ENCODE assay signal across 8 cellular contexts in genomic region chr13:26872444-26873173, GRCh38.
DNase-seq lines count a peak whose midpoint lies in the region; ATAC-seq and TF ChIP-seq lines count a peak whose summit lies in the region.

No MANE protein-coding gene starts in this region.

- 56% methylated on average over 20 of the region's 23 CpGs for WGBS in suprapubic skin

- POLR2A ChIA-PET in naive thymus-derived CD8-positive, alpha-beta T cell (lab: Charles Lee): no interaction called here

- H3K4me1 ChIP-seq in suprapubic skin: no peaks in the 10 kb centered on the region

- H3K4me1 Mint-ChIP-seq in endothelial cell (ENCODE audit: unreplicated experiment): no peaks in the 10 kb centered on the region
- H3K4me1 Mint-ChIP-seq in naive thymus-derived CD8-positive, alpha-beta T cell: no peaks in the 10 kb centered on the region

- H3K27ac Mint-ChIP-seq in endothelial cell (ENCODE audit: unreplicated experiment): no peak overlapping the region
- H3K27ac Mint-ChIP-seq in naive thymus-derived CD8-positive, alpha-beta T cell: no peak overlapping the region

- TF ChIP-seq CTCF in endothelial cell (IDR thresholded peaks at IDR 0.05; ENCODE audit: unreplicated experiment) (peak; percentile 86), suprapubic skin (IDR thresholded peaks at IDR 0.05) (peak; percentile 28 to 57)

- no peaks in the 10 kb centered on the region for H3K27me3 Mint-ChIP-seq in endothelial cell (ENCODE audit: unreplicated experiment)
- peaks cover 6 to 25% (median 17%) of the 10 kb centered on the region in 5 donors for H3K27me3 Mint-ChIP-seq in naive thymus-derived CD8-positive, alpha-beta T cell

- TF ChIP-seq EP300 in suprapubic skin (IDR thresholded peaks at IDR 0.05): no peak

- peak; percentile 56 to 63 for DNase-seq in SHP77 (lab: John Stamatoyannopoulos, UW)
- DNase-seq in SHP77 treated with DMSO at 0.1 percent for 48 hours (lab: John Stamatoyannopoulos, UW): no peak
- DNase-seq in NCI-H2107 treated with DMSO at 0.1 percent for 48 hours (lab: John Stamatoyannopoulos, UW; ENCODE audit: unreplicated experiment): peak; percentile 19
- peak; percentile 43 for DNase-seq in activated CD4-positive, alpha-beta T cell treated with anti-CD3 and anti-CD28 coated beads, Interleukin-2, amount 50 U/mL, for 1 hour
- DNase-seq in endothelial cell (ENCODE audit: low spot score): peak; percentile 80
- DNase-seq in naive thymus-derived CD8-positive, alpha-beta T cell: peak in 8 of 10 donors; percentile 14 to 49 (median 39)
- DNase-seq in suprapubic skin (ENCODE audit: low spot score in 2 of 2): no peak

- no peak overlapping the region for H3K27ac ChIP-seq in suprapubic skin

- H3K4me3 ChIP-seq in suprapubic skin: no peak overlapping the region

- TF ChIP-seq POLR2A in suprapubic skin (IDR thresholded peaks at IDR 0.05): no peak

- ATAC-seq in naive thymus-derived CD8-positive, alpha-beta T cell: no peak
- no peak for ATAC-seq in GM18502 (IDR thresholded peaks at IDR 0.05; ENCODE audit: poor library complexity, unreplicated experiment)

- peaks cover 7% of the 10 kb centered on the region for H3K9me3 ChIP-seq in suprapubic skin

- H3K27me3 ChIP-seq in suprapubic skin: peaks cover 5% of the 10 kb centered on the region

- H3K36me3 ChIP-seq in suprapubic skin: no peaks in the 10 kb centered on the region

- H3K4me3 Mint-ChIP-seq in endothelial cell (ENCODE audit: unreplicated experiment): no peak overlapping the region
- H3K4me3 Mint-ChIP-seq in naive thymus-derived CD8-positive, alpha-beta T cell: no peak overlapping the region

- H3K36me3 Mint-ChIP-seq in endothelial cell (ENCODE audit: low read depth, unreplicated experiment): no peaks in the 10 kb centered on the region
- H3K36me3 Mint-ChIP-seq in naive thymus-derived CD8-positive, alpha-beta T cell: peaks cover 0 to 16% (median 0%) of the 10 kb centered on the region in 3 donors

- peaks cover 3% of the 10 kb centered on the region for H3K9me3 Mint-ChIP-seq in endothelial cell (ENCODE audit: unreplicated experiment)
- H3K9me3 Mint-ChIP-seq in naive thymus-derived CD8-positive, alpha-beta T cell: peaks cover 1 to 26% (median 9%) of the 10 kb centered on the region in 9 donors

Comparison
In these comparisons a context has a peak if more than half of its experiments do, and no peak if none do; other contexts are left out.
1. DNase-seq: peak in SHP77 (2 of 2), NCI-H2107 treated with DMSO at 0.1 percent for 48 hours (single experiment), activated CD4-positive, alpha-beta T cell treated with anti-CD3 and anti-CD28 coated beads, Interleukin-2, amount 50 U/mL, for 1 hour (single experiment), endothelial cell (single experiment) and naive thymus-derived CD8-positive, alpha-beta T cell (8 of 10); none in SHP77 treated with DMSO at 0.1 percent for 48 hours (single experiment) and suprapubic skin (0 of 2).